ENCODE assay signal across 13 cellular contexts in genomic region chr9:130010151-130010988, GRCh38. TPM values are rescaled to one million over a fixed set of nuclear protein-coding genes. Genes with fewer than 3 reads are reported as not detected.
DNase-seq lines count a peak whose midpoint lies in the region; ATAC-seq and TF ChIP-seq lines count a peak whose summit lies in the region.
"Had no signal": no experiment of that assay in that cellular context is flagged by ENCODE, and none has a peak within 500 bp of the region (broad histone marks: within the 10 kb centered on the region; RNA-seq: fewer than 3 reads in every experiment).

No MANE protein-coding gene starts in this region.

- peaks cover 38% of the 10 kb centered on the region for H3K4me1 Mint-ChIP-seq in CD14-positive monocyte

- no peak overlapping the region for H3K4me3 ChIP-seq in effector memory CD4-positive, alpha-beta T cell (ENCODE audit: insufficient read depth, low read depth, low read length, poor library complexity, severe bottlenecking)
- H3K4me3 ChIP-seq: BLaER1, cardiac muscle cell, K562, SJSA1 had no signal

- H3K9me3 ChIP-seq in effector memory CD4-positive, alpha-beta T cell (ENCODE audit: control insufficient read depth, low read length): no peaks in the 10 kb centered on the region
- H3K9me3 ChIP-seq: SJSA1 had no signal

- H3K27ac Mint-ChIP-seq in CD14-positive monocyte: peak overlapping the region; percentile 3 to 86 (median 61)

- intact Hi-C loops in CD14-positive monocyte (cut with micrococcal nuclease) (no loop called here), Right ventricle myocardium superior (cut with DNase I) (no loop called here)

- H3K36me3 ChIP-seq in effector memory CD4-positive, alpha-beta T cell (ENCODE audit: control insufficient read depth, insufficient read depth, low read length): no peaks in the 10 kb centered on the region
- H3K36me3 ChIP-seq: BLaER1, cardiac muscle cell, SJSA1 had no signal

- H3K4me1 ChIP-seq in effector memory CD4-positive, alpha-beta T cell (ENCODE audit: control insufficient read depth, insufficient read depth, low read length, poor library complexity, severe bottlenecking): peaks cover 29% of the 10 kb centered on the region
- H3K4me1 ChIP-seq: BLaER1 had no signal

- DNase-seq in CD14-positive monocyte (ENCODE audit: low spot score): no peak
- DNase-seq in T-helper 22 cell (ENCODE audit: low read depth): peak; percentile 68
- peak; percentile 56 to 66 (median 62) for DNase-seq in effector memory CD4-positive, alpha-beta T cell
- DNase-seq in Right ventricle myocardium superior: no peak
- no peak for DNase-seq in activated gamma-delta T cell treated with Interleukin-2 at 50 U/mL for 16 hours
- no peak for DNase-seq in SIG-M5 (lab: John Stamatoyannopoulos, UW)
- no peak for DNase-seq in AG08395 (ENCODE audit: low spot score)
- DNase-seq: small intestine had no signal

- ATAC-seq in GM21619 (IDR thresholded peaks at IDR 0.05; ENCODE audit: unreplicated experiment) (peak; percentile 32), Right ventricle myocardium superior (ENCODE audit: poor library complexity) (no peak)
- ATAC-seq: K562 had no signal

- H3K27me3 Mint-ChIP-seq in CD14-positive monocyte (ENCODE audit: low read depth in 3 of 3): no peaks in the 10 kb centered on the region

- no peaks in the 10 kb centered on the region for H3K9me3 Mint-ChIP-seq in CD14-positive monocyte

- no peak overlapping the region for H3K4me3 Mint-ChIP-seq in CD14-positive monocyte

- peak overlapping the region; percentile 87 for H3K27ac ChIP-seq in effector memory CD4-positive, alpha-beta T cell (ENCODE audit: insufficient read depth, low read length, poor library complexity, severe bottlenecking)
- H3K27ac ChIP-seq: BLaER1, cardiac muscle cell, SJSA1 had no signal

- no peak for TF ChIP-seq CTCF in CD14-positive monocyte (IDR thresholded peaks at IDR 0.05)

- H3K27me3 ChIP-seq in effector memory CD4-positive, alpha-beta T cell (replicated peaks; ENCODE audit: control insufficient read depth, insufficient read depth, low read length, poor library complexity, severe bottlenecking): no peaks in the 10 kb centered on the region
- H3K27me3 ChIP-seq: BLaER1, cardiac muscle cell, SJSA1 had no signal

- peaks cover 7 to 14% of the 10 kb centered on the region in 2 donors for H3K36me3 Mint-ChIP-seq in CD14-positive monocyte

RNA-seq across cellular contexts. Expression of gene FNBP1, which starts 32.6 kb away (rescaled TPM):
- polyA plus RNA-seq in CD14-positive monocyte: 10 to 100 TPM; 51.4 to 60.7 TPM
- 21.5 TPM for total RNA-seq in Right ventricle myocardium superior

RNA-seq across cellular contexts. Expression of gene GPR107, which starts 43.3 kb away (rescaled TPM):
- 1 to 10 TPM; 6.0 TPM for polyA plus RNA-seq in CD14-positive monocyte
- 20.4 TPM for total RNA-seq in Right ventricle myocardium superior

Comparison
In these comparisons a context has a peak if more than half of its experiments do, and no peak if none do; other contexts are left out.
1. DNase-seq: peak in T-helper 22 cell (single experiment) and effector memory CD4-positive, alpha-beta T cell (3 of 3); none in CD14-positive monocyte (single experiment), Right ventricle myocardium superior (single experiment), activated gamma-delta T cell treated with Interleukin-2 at 50 U/mL for 16 hours (single experiment), SIG-M5 (single experiment) and AG08395 (single experiment).